8 cellular contexts compared by ENCODE assay signal in genomic region chr4:1249731-1250526, GRCh38. TPM values are rescaled to one million over a fixed set of nuclear protein-coding genes. Genes with fewer than 3 reads are reported as not detected.
DNase-seq lines count a peak whose midpoint lies in the region; ATAC-seq lines count a peak whose summit lies in the region.

No MANE protein-coding gene starts in this region.

- peak overlapping the region; percentile 82 for H3K27ac ChIP-seq in rectal smooth muscle tissue (ENCODE audit: low read depth, low read length)

- peak overlapping the region; percentile 67 for H3K4me3 ChIP-seq in rectal smooth muscle tissue (ENCODE audit: low read length)

- peaks cover 73% of the 10 kb centered on the region for H3K4me1 Mint-ChIP-seq in activated naive CD4-positive, alpha-beta T cell treated with anti-CD3 and anti-CD28 coated beads for 36 hours (ENCODE audit: low read depth)

- intact Hi-C loops in activated naive CD4-positive, alpha-beta T cell treated with anti-CD3 and anti-CD28 coated beads for 36 hours (cut with micrococcal nuclease), result loop anchor here (1.0 to 5.0 kb wide), 10 partner anchors 17 to 759 kb away; partner anchors contain the start of genes FGFRL1, LETM1, MAEA and NELFA
- intact Hi-C loops in Right ventricle myocardium superior (cut with DNase I), result loop anchor here (5.0 kb wide), 2 partner anchors 83 to 97 kb away; partner anchors contain the start of gene UVSSA

- H3K4me3 Mint-ChIP-seq in activated naive CD4-positive, alpha-beta T cell treated with anti-CD3 and anti-CD28 coated beads for 36 hours, result peak overlapping the region; percentile 82

- peak; percentile 17 for ATAC-seq in GM21619 (IDR thresholded peaks at IDR 0.05; ENCODE audit: unreplicated experiment)
- no peak for ATAC-seq in Right ventricle myocardium superior (ENCODE audit: poor library complexity)

- H3K27me3 ChIP-seq in rectal smooth muscle tissue (ENCODE audit: control insufficient read depth, insufficient read depth, low read length), result no peaks in the 10 kb centered on the region

- H3K9me3 Mint-ChIP-seq in activated naive CD4-positive, alpha-beta T cell treated with anti-CD3 and anti-CD28 coated beads for 36 hours, result peaks cover 10% of the 10 kb centered on the region

- no peaks in the 10 kb centered on the region for H3K27me3 Mint-ChIP-seq in activated naive CD4-positive, alpha-beta T cell treated with anti-CD3 and anti-CD28 coated beads for 36 hours (ENCODE audit: low read depth)

- peak; percentile 15 for DNase-seq in DMS79 (lab: John Stamatoyannopoulos, UW)
- peak; percentile 52 for DNase-seq in NAMALWA (ENCODE audit: low spot score)
- DNase-seq in activated naive CD4-positive, alpha-beta T cell treated with anti-CD3 and anti-CD28 coated beads for 36 hours, result peak; percentile 87
- DNase-seq in Right ventricle myocardium superior, result peak; percentile 56
- DNase-seq in GM19240 (ENCODE audit: insufficient read length, low spot score), result no peak
- no peak for DNase-seq in islet precursor cell

- H3K36me3 ChIP-seq in rectal smooth muscle tissue (ENCODE audit: control insufficient read depth, insufficient read depth, low read length), result no peaks in the 10 kb centered on the region

- CTCF ChIA-PET in activated naive CD4-positive, alpha-beta T cell treated with anti-CD3 and anti-CD28 coated beads for 36 hours (lab: Charles Lee), result interaction anchor here (1.1 to 3.2 kb wide), 7 partner anchors 9 to 119 kb away, joined by 3 to 16 read pairs (median 5); partner anchors contain the start of gene UVSSA

- peak overlapping the region; percentile 57 for H3K9ac ChIP-seq in rectal smooth muscle tissue (ENCODE audit: low read length)

- H3K4me1 ChIP-seq in rectal smooth muscle tissue (ENCODE audit: control insufficient read depth, insufficient read depth, low read length), result peaks cover 33% of the 10 kb centered on the region

- H3K27ac Mint-ChIP-seq in activated naive CD4-positive, alpha-beta T cell treated with anti-CD3 and anti-CD28 coated beads for 36 hours, result peak overlapping the region; percentile 94

- peaks cover 36% of the 10 kb centered on the region for H3K36me3 Mint-ChIP-seq in activated naive CD4-positive, alpha-beta T cell treated with anti-CD3 and anti-CD28 coated beads for 36 hours (ENCODE audit: low read depth)

RNA-seq across cellular contexts. Expression of gene CTBP1, which starts 1.0 kb away (rescaled TPM):
- total RNA-seq in activated naive CD4-positive, alpha-beta T cell treated with anti-CD3 and anti-CD28 coated beads for 36 hours, result 100 to 1,000 TPM; 136 to 140 TPM
- total RNA-seq in Right ventricle myocardium superior, result 133 TPM

RNA-seq across cellular contexts. Expression of gene MAEA, which starts 39.8 kb away (rescaled TPM):
- 10 to 100 TPM; 25.2 to 29.4 TPM for total RNA-seq in activated naive CD4-positive, alpha-beta T cell treated with anti-CD3 and anti-CD28 coated beads for 36 hours
- 50.3 TPM for total RNA-seq in Right ventricle myocardium superior

Comparison
In these comparisons a context has a peak if more than half of its experiments do, and no peak if none do; other contexts are left out.
1. DNase-seq: peak in DMS79 (single experiment), NAMALWA (single experiment), activated naive CD4-positive, alpha-beta T cell treated with anti-CD3 and anti-CD28 coated beads for 36 hours (single experiment) and Right ventricle myocardium superior (single experiment); none in GM19240 (single experiment) and islet precursor cell (single experiment).